In the genomic region with DNA sequence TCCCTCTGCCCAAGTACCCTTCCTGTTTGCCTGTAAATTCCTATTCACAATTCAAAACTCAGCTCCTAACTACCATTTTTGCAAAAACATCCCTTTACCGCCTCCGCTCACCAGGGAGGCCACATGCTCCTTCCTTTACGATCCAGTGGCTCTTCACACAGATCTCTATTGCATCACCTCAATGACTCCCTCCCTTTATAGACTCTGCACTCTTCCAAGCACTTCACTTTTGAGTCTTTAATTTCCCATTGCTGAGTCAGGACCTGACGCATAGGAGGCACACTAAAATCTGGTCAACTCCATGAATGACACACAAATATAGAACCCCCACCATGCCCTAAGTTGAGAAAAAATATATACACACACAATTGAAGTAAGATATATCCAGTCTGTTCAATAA, we compare ENCODE assay signal across 13 cellular contexts. TPM values are rescaled to one million over a fixed set of nuclear protein-coding genes. Genes with fewer than 3 reads are reported as not detected.
DNase-seq lines count a peak whose midpoint lies in the region; ATAC-seq and TF ChIP-seq lines count a peak whose summit lies in the region.
"Had no signal": no experiment of that assay in that cellular context is flagged by ENCODE, and none has a peak within 500 bp of the region (broad histone marks: within the 10 kb centered on the region; RNA-seq: fewer than 3 reads in every experiment).

No MANE protein-coding gene starts in this region.

- no peak overlapping the region for H3K4me3 Mint-ChIP-seq in activated CD4-positive, alpha-beta T cell treated with anti-CD3 and anti-CD28 coated beads for 36 hours
- H3K4me3 Mint-ChIP-seq in type B pancreatic cell, result no peak overlapping the region
- H3K4me3 Mint-ChIP-seq: B cell; central memory CD8-positive, alpha-beta T cell had no signal

- CTCF ChIA-PET in activated CD4-positive, alpha-beta T cell treated with anti-CD3 and anti-CD28 coated beads for 36 hours (lab: Charles Lee), result interaction anchor here (0.9 kb wide), 1 partner anchor 108 kb away, joined by 3 read pairs; no protein-coding TSS in a partner anchor

- H3K27ac Mint-ChIP-seq in activated CD4-positive, alpha-beta T cell treated with anti-CD3 and anti-CD28 coated beads for 36 hours, result peak overlapping the region; percentile 59
- H3K27ac Mint-ChIP-seq in type B pancreatic cell, result peak overlapping the region; percentile 34
- H3K27ac Mint-ChIP-seq: B cell had no signal

- no peaks in the 10 kb centered on the region for H3K36me3 Mint-ChIP-seq in activated CD4-positive, alpha-beta T cell treated with anti-CD3 and anti-CD28 coated beads for 36 hours (ENCODE audit: low read depth)
- H3K36me3 Mint-ChIP-seq in type B pancreatic cell, result no peaks in the 10 kb centered on the region

- H3K27me3 Mint-ChIP-seq in activated CD4-positive, alpha-beta T cell treated with anti-CD3 and anti-CD28 coated beads for 36 hours, result no peaks in the 10 kb centered on the region
- H3K27me3 Mint-ChIP-seq in type B pancreatic cell, result no peaks in the 10 kb centered on the region
- H3K27me3 Mint-ChIP-seq: B cell; central memory CD8-positive, alpha-beta T cell had no signal

- H3K9me3 Mint-ChIP-seq in activated CD4-positive, alpha-beta T cell treated with anti-CD3 and anti-CD28 coated beads for 36 hours (ENCODE audit: low read depth), result no peaks in the 10 kb centered on the region
- no peaks in the 10 kb centered on the region for H3K9me3 Mint-ChIP-seq in type B pancreatic cell
- H3K9me3 Mint-ChIP-seq: central memory CD8-positive, alpha-beta T cell had no signal

- DNase-seq in activated CD4-positive, alpha-beta T cell treated with anti-CD3 and anti-CD28 coated beads for 36 hours, result peak; percentile 9
- no peak for DNase-seq in activated CD4-positive, alpha-beta T cell treated with anti-CD3 and anti-CD28 coated beads, Interleukin-2, amount 50 U/mL, for 4 hours
- DNase-seq in NOMO-1 treated with DMSO at 0.1 percent for 48 hours (lab: John Stamatoyannopoulos, UW; ENCODE audit: unreplicated experiment) (peak; percentile 77), fibroblast of the conjunctiva (ENCODE audit: low read depth) (peak; percentile 14), type B pancreatic cell (ENCODE audit: extremely low spot score, unreplicated experiment) (no peak), midbrain (lab: John Stamatoyannopoulos, UW) (no peak), NCI-H526 treated with DMSO at 0.1 percent for 48 hours (lab: John Stamatoyannopoulos, UW) (no peak)
- DNase-seq in activated effector memory CD4-positive, alpha-beta T cell treated with Interleukin-2 at 50 U/mL for 16 hours, result no peak
- DNase-seq: activated CD4-positive, alpha-beta T cell treated with anti-CD3 and anti-CD28 coated beads for 1 hour; kidney; spleen had no signal

- ATAC-seq in activated CD4-positive, alpha-beta T cell treated with anti-CD3 and anti-CD28 coated beads for 36 hours, result peak; percentile 61

- TF ChIP-seq CTCF in type B pancreatic cell (conservative IDR thresholded peaks at IDR 0.05), result no peak

- H3K4me1 Mint-ChIP-seq in activated CD4-positive, alpha-beta T cell treated with anti-CD3 and anti-CD28 coated beads for 36 hours, result peaks cover 10% of the 10 kb centered on the region
- peaks cover 5% of the 10 kb centered on the region for H3K4me1 Mint-ChIP-seq in type B pancreatic cell (ENCODE audit: unreplicated experiment)

- POLR2A ChIA-PET in activated CD4-positive, alpha-beta T cell treated with anti-CD3 and anti-CD28 coated beads for 36 hours (lab: Charles Lee), result no interaction called here

- intact Hi-C loops in activated CD4-positive, alpha-beta T cell treated with anti-CD3 and anti-CD28 coated beads for 36 hours (cut with DNase I, micrococcal nuclease), result loop anchor here in 1 of 2 experiments (10.0 kb wide), 1 partner anchor 193 kb away; no protein-coding TSS in a partner anchor

RNA-seq across cellular contexts. Expression of gene PPP1R13B, which starts 45.9 kb away (rescaled TPM):
- total RNA-seq in activated CD4-positive, alpha-beta T cell treated with anti-CD3 and anti-CD28 coated beads for 36 hours, result 10 to 100 TPM in 1 of 2 experiments, 1 to 10 TPM in 1; 9.3 to 10.3 TPM
- total RNA-seq in type B pancreatic cell (ENCODE audit: low replicate concordance), result 20.4 and 42.0 TPM in 2 replicates

Comparison
In these comparisons a context has a peak if more than half of its experiments do, and no peak if none do; other contexts are left out.
1. DNase-seq: peak in activated CD4-positive, alpha-beta T cell treated with anti-CD3 and anti-CD28 coated beads for 36 hours (single experiment), NOMO-1 treated with DMSO at 0.1 percent for 48 hours (single experiment) and fibroblast of the conjunctiva (single experiment); none in activated CD4-positive, alpha-beta T cell treated with anti-CD3 and anti-CD28 coated beads, Interleukin-2, amount 50 U/mL, for 4 hours (0 of 2), type B pancreatic cell (single experiment), activated effector memory CD4-positive, alpha-beta T cell treated with Interleukin-2 at 50 U/mL for 16 hours (single experiment), midbrain (single experiment) and NCI-H526 treated with DMSO at 0.1 percent for 48 hours (single experiment).